Comparison of ENCODE assay signal across 8 cellular contexts in the genomic region with DNA sequence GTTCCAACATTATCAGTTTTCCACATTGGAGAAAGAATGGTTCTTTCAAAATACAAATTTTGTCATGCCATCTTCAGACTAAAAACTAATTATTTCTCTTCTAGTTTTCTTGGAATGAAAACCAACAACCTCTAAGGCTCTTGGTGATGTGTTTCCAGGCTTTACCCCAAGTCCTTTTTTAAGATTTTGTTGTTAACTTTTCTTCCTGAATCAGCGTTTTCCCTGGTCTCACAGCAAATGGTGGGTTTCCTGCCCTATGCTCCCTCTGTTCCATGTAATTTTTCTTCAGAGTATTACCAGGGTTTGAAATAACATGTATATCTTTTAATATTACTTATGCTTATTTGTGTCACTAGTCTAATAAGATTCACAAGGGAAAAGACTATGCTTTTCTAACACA.
"Had no signal": no experiment of that assay in that cellular context is flagged by ENCODE, and none has a peak within 500 bp of the region (broad histone marks: within the 10 kb centered on the region; RNA-seq: fewer than 3 reads in every experiment).

No MANE protein-coding gene starts in this region.

- FAIRE-seq: G401.6, GM12878, GM12891, GM12892, GM18507, GM19239 had no signal

- DNase-seq: GDM1, GF-D8 had no signal

- ATAC-seq: GM12878 had no signal

- H3K4me3 ChIP-seq: GM12878 had no signal
